In genomic region chr10:23193435-23194074, GRCh38 we compare ENCODE assay signal across 1 cellular context.
TF ChIP-seq lines count a peak whose summit lies in the region.

No MANE protein-coding gene starts in this region.

TF ChIP-seq in WTC11, 78 proteins besides CTCF, POLR2A, EP300 and RAD21 (continued from another document):
- TF ChIP-seq ZNF317 (CRISPR knock-in tag; IDR thresholded peaks at IDR 0.05; ENCODE audit: borderline replicate concordance, low read depth) (no peak), GRHL2 (CRISPR knock-in tag; IDR thresholded peaks at IDR 0.05; ENCODE audit: insufficient replicate concordance, severe bottlenecking) (no peak), SMAD4 (CRISPR knock-in tag; IDR thresholded peaks at IDR 0.05) (no peak), ZNF532 (CRISPR knock-in tag; IDR thresholded peaks at IDR 0.05; ENCODE audit: borderline replicate concordance) (no peak), ZNF396 (CRISPR knock-in tag; IDR thresholded peaks at IDR 0.05; ENCODE audit: borderline replicate concordance) (no peak), ATF6 (CRISPR knock-in tag; IDR thresholded peaks at IDR 0.05) (no peak), PRDM15 (CRISPR knock-in tag; IDR thresholded peaks at IDR 0.05) (no peak), ZNF281 (CRISPR knock-in tag; IDR thresholded peaks at IDR 0.05) (no peak)
